Comparison of ENCODE assay signal across 2 cellular contexts in genomic region chr20:56953055-56953586, GRCh38.
TF ChIP-seq lines count a peak whose summit lies in the region.

No MANE protein-coding gene starts in this region.

TF ChIP-seq in GM23338, 12 proteins besides CTCF, POLR2A, EP300 and RAD21:
- TF ChIP-seq ZNF462 (CRISPR knock-in tag; IDR thresholded peaks at IDR 0.05) = no peak
TF ChIP-seq in GM23338: peak in this region for 0.

TF ChIP-seq in H1, 55 proteins besides CTCF, POLR2A, EP300 and RAD21:
- TF ChIP-seq RXRA (IDR thresholded peaks at IDR 0.05; ENCODE audit: insufficient read depth, low read depth, low read length) (no peak), SAP30 (IDR thresholded peaks at IDR 0.05; ENCODE audit: insufficient read depth, insufficient replicate concordance, low read length) (no peak), TAF1 (IDR thresholded peaks at IDR 0.05; ENCODE audit: low read depth, low read length) (no peak), KDM5A (IDR thresholded peaks at IDR 0.05; ENCODE audit: low read length) (no peak), SIN3A (conservative IDR thresholded peaks at IDR 0.05 in 1 of 2, IDR thresholded peaks at IDR 0.05 in 1 of 2; ENCODE audit: low read depth in 1 of 2, low read length in 2 of 2) (no peak), RNF2 (IDR thresholded peaks at IDR 0.05; ENCODE audit: borderline replicate concordance, low read depth, low read length, missing control alignments, poor library complexity, severe bottlenecking) (no peak), MAX (IDR thresholded peaks at IDR 0.05) (no peak), BACH1 (IDR thresholded peaks at IDR 0.05; ENCODE audit: low read length) (no peak), FOSL1 (IDR thresholded peaks at IDR 0.05; ENCODE audit: insufficient read depth, low read depth, low read length) (no peak), SP1 (IDR thresholded peaks at IDR 0.05; ENCODE audit: low read depth, low read length) (no peak), BRCA1 (IDR thresholded peaks at IDR 0.05; ENCODE audit: low read depth, low read length) (no peak), CHD1 (IDR thresholded peaks at IDR 0.05; ENCODE audit: low read depth, low read length) (no peak)
